Comparison of ENCODE assay signal across 14 cellular contexts in the genomic region with DNA sequence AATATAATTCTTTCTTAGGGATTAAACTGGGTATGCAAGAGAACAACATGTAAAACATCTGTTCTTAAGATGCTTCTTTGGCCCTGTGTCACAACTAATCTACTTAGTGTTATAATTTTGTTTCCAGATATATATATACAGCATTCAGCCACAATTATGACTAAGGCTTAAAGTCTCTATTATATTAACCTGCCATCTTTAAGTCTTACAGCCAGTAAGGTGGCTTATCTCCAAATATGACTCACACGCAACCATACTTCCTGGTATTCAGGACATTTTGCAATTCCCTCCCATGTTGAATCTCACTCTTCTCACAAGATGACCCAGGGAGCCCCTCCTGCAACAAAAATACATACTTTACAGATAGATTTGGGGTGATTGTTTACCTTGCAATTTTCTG. TPM values are rescaled to one million over a fixed set of nuclear protein-coding genes. Genes with fewer than 3 reads are reported as not detected.
A peak's percentile ranks its signal among the peaks of the same experiment; 100 is the strongest.
DNase-seq lines count a peak whose midpoint lies in the region; ATAC-seq and TF ChIP-seq lines count a peak whose summit lies in the region.
"Had no signal": no experiment of that assay in that cellular context is flagged by ENCODE, and none has a peak within 500 bp of the region (broad histone marks: within the 10 kb centered on the region; RNA-seq: fewer than 3 reads in every experiment).

No MANE protein-coding gene starts in this region.

- TF ChIP-seq CTCF in AG04449 (IDR thresholded peaks at IDR 0.05; ENCODE audit: insufficient read depth, low read length, missing control alignments) (no peak), HL-60 (IDR thresholded peaks at IDR 0.05; ENCODE audit: insufficient read depth, low read length) (no peak), SK-N-SH (IDR thresholded peaks at IDR 0.05) (no peak), fibroblast of lung (conservative IDR thresholded peaks at IDR 0.05 in 1 of 2, IDR thresholded peaks at IDR 0.05 in 1 of 2; ENCODE audit: low read depth in 1 of 2, low read length in 2 of 2) (no peak), body of pancreas (IDR thresholded peaks at IDR 0.05) (no peak)

- no peak overlapping the region for H3K4me3 ChIP-seq in AG04449 (ENCODE audit: low read depth, low read length)
- no peak overlapping the region for H3K4me3 ChIP-seq in HL-60 (replicated peaks; ENCODE audit: insufficient read depth, low read length)
- H3K4me3 ChIP-seq in SK-N-SH (ENCODE audit: low read depth in 2 of 2, low read length in 1 of 2) = no peak overlapping the region
- H3K4me3 ChIP-seq in fibroblast of lung (replicated peaks in 1 of 4; ENCODE audit: control extremely low read depth in 1 of 4, insufficient read depth in 1 of 4, low read depth in 3 of 4, low read length in 4 of 4) = no peak overlapping the region
- no peak overlapping the region for H3K4me3 ChIP-seq in body of pancreas
- H3K4me3 ChIP-seq: lower lobe of right lung had no signal

- H3K9me3 ChIP-seq in SK-N-SH (no peaks in the 10 kb centered on the region), fibroblast of lung (ENCODE audit: control insufficient read depth, insufficient read depth, low read depth, low read length) (no peaks in the 10 kb centered on the region), body of pancreas (no peaks in the 10 kb centered on the region)
- H3K9me3 ChIP-seq: lower lobe of right lung had no signal

- WGBS in SK-N-SH (ENCODE audit: low lambda C conversion rate) = 76% methylated on average over 1 of the region's 1 CpG
- 70 to 77% methylated on average over 1 of the region's 1 CpG for WGBS in body of pancreas, 2 donors

- intact Hi-C loops in body of pancreas (cut with DNase I) = no loop called here

- no peak for TF ChIP-seq EP300 in SK-N-SH (IDR thresholded peaks at IDR 0.05; ENCODE audit: borderline replicate concordance in 1 of 2, low read depth in 1 of 2, low read length in 1 of 2)

- H3K79me2 ChIP-seq in SK-N-SH (ENCODE audit: insufficient read depth) = no peaks in the 10 kb centered on the region
- no peaks in the 10 kb centered on the region for H3K79me2 ChIP-seq in fibroblast of lung (ENCODE audit: control insufficient read depth, insufficient read depth, low read length)
- H3K79me2 ChIP-seq: parathyroid adenoma had no signal

- DNase-seq in AG04449 (ENCODE audit: low read depth, low spot score) (peak; percentile 41), HL-60 (ENCODE audit: low read depth in 1 of 2, low spot score in 1 of 2) (peak; percentile 39 to 52), SK-N-SH (no peak), fibroblast of lung (ENCODE audit: low read depth in 2 of 2) (peak; percentile 74 to 93), body of pancreas (no peak)
- DNase-seq: activated CD4-positive, CD25-positive, alpha-beta regulatory T cell; lower lobe of right lung; NCI-H2171 treated with DMSO at 0.1 percent for 48 hours; SHP77; stimulated activated CD4-positive, alpha-beta T cell treated with anti-CD3 and anti-CD28 coated beads, Interleukin-4, amount 100 ng/mL, for 1 hour had no signal

- no peak for ATAC-seq in body of pancreas
- no peak for ATAC-seq in GM21576 (IDR thresholded peaks at IDR 0.05; ENCODE audit: unreplicated experiment)
- ATAC-seq in HG03442 (IDR thresholded peaks at IDR 0.05; ENCODE audit: unreplicated experiment) = no peak
- ATAC-seq in GM19023 (IDR thresholded peaks at IDR 0.05; ENCODE audit: unreplicated experiment) = no peak
- ATAC-seq: lower lobe of right lung had no signal

- H3K36me3 ChIP-seq in SK-N-SH (replicated peaks in 1 of 2; ENCODE audit: control insufficient read depth in 1 of 2, insufficient read depth in 2 of 2, low read length in 1 of 2) (no peaks in the 10 kb centered on the region), fibroblast of lung (ENCODE audit: control insufficient read depth, insufficient read depth, low read length) (no peaks in the 10 kb centered on the region), body of pancreas (replicated peaks in 1 of 2; ENCODE audit: insufficient read depth in 1 of 2, low read depth in 2 of 2) (no peaks in the 10 kb centered on the region)
- H3K36me3 ChIP-seq: lower lobe of right lung had no signal

- CTCF ChIA-PET in AG04449 (lab: Yijun Ruan, JAX) (interaction anchor here (0.8 to 5.7 kb wide), 4 partner anchors 9 to 1886 kb away, joined by 3 to 51 read pairs (median 6); no protein-coding TSS in a partner anchor), SK-N-SH (lab: Yijun Ruan, JAX) (interaction anchor here (0.5 to 1.4 kb wide), 3 partner anchors 16 to 58 kb away, joined by 3 to 6 read pairs (median 5); no protein-coding TSS in a partner anchor)

- H3K27me3 ChIP-seq in HL-60 (ENCODE audit: insufficient read depth, poor library complexity, severe bottlenecking) (no peaks in the 10 kb centered on the region), SK-N-SH (ENCODE audit: insufficient read depth) (no peaks in the 10 kb centered on the region), fibroblast of lung (ENCODE audit: control insufficient read depth, insufficient read depth, low read length) (no peaks in the 10 kb centered on the region), body of pancreas (no peaks in the 10 kb centered on the region)

- no peak for TF ChIP-seq POLR2A in body of pancreas (IDR thresholded peaks at IDR 0.05)

- TF ChIP-seq RAD21 in SK-N-SH (IDR thresholded peaks at IDR 0.05; ENCODE audit: low read length) = no peak

- H3K9me2 ChIP-seq in SK-N-SH = no peaks in the 10 kb centered on the region

- POLR2A ChIA-PET in AG04449 (lab: Yijun Ruan, JAX) (no interaction called here), SK-N-SH (lab: Yijun Ruan, JAX) (no interaction called here)

- H2AFZ ChIP-seq in SK-N-SH (ENCODE audit: low read depth) (peak overlapping the region; percentile 17; the same call in 1 of the 2 replicates), fibroblast of lung (ENCODE audit: low read length) (no peak overlapping the region)
- H2AFZ ChIP-seq: parathyroid adenoma had no signal

- no peaks in the 10 kb centered on the region for H3K4me1 ChIP-seq in SK-N-SH (ENCODE audit: control insufficient read depth in 1 of 2, insufficient read depth in 2 of 2, low read depth in 1 of 2, low read length in 1 of 2)
- H3K4me1 ChIP-seq in fibroblast of lung (ENCODE audit: control insufficient read depth, extremely low read depth, insufficient read depth, low read length) = peaks cover 5% of the 10 kb centered on the region
- H3K4me1 ChIP-seq in body of pancreas = no peaks in the 10 kb centered on the region
- H3K4me1 ChIP-seq: lower lobe of right lung, parathyroid adenoma had no signal

- H3K27ac ChIP-seq in HL-60 (replicated peaks) (no peak overlapping the region), SK-N-SH (ENCODE audit: low read depth in 2 of 2, low read length in 1 of 2) (no peak overlapping the region), fibroblast of lung (ENCODE audit: insufficient read depth, low read length) (no peak overlapping the region), body of pancreas (no peak overlapping the region)
- H3K27ac ChIP-seq: lower lobe of right lung, parathyroid adenoma had no signal

- H4K20me1 ChIP-seq in SK-N-SH (ENCODE audit: insufficient read depth) = no peaks in the 10 kb centered on the region
- no peaks in the 10 kb centered on the region for H4K20me1 ChIP-seq in fibroblast of lung (ENCODE audit: control insufficient read depth, extremely low read depth, insufficient read depth, low read length)

- H3K9ac ChIP-seq in SK-N-SH (no peak overlapping the region), fibroblast of lung (ENCODE audit: insufficient read depth, low read length) (no peak overlapping the region)
- H3K9ac ChIP-seq: parathyroid adenoma had no signal

- H3K4me2 ChIP-seq in SK-N-SH (no peak overlapping the region), fibroblast of lung (ENCODE audit: extremely low read depth, insufficient read depth, low read length) (peak overlapping the region; percentile 44)

- H3F3A ChIP-seq in SK-N-SH (replicated peaks; ENCODE audit: insufficient read depth) = no peaks in the 10 kb centered on the region

TF ChIP-seq in SK-N-SH, 30 proteins besides CTCF, POLR2A, EP300 and RAD21 (continues in another document):
- TF ChIP-seq MEF2A (IDR thresholded peaks at IDR 0.05; ENCODE audit: borderline replicate concordance, low read depth) = no peak
- TF ChIP-seq, protein P1, sequence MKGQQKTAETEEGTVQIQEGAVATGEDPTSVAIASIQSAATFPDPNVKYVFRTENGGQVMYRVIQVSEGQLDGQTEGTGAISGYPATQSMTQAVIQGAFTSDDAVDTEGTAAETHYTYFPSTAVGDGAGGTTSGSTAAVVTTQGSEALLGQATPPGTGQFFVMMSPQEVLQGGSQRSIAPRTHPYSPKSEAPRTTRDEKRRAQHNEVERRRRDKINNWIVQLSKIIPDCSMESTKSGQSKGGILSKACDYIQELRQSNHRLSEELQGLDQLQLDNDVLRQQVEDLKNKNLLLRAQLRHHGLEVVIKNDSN (IDR thresholded peaks at IDR 0.05; ENCODE audit: borderline replicate concordance, low read depth) = no peak
- no peak for TF ChIP-seq FOXM1 (IDR thresholded peaks at IDR 0.05; ENCODE audit: low read depth)
- no peak for TF ChIP-seq RCOR1 (IDR thresholded peaks at IDR 0.05; ENCODE audit: low read length)
- no peak for TF ChIP-seq SMC3 (IDR thresholded peaks at IDR 0.05; ENCODE audit: low read depth, low read length)
- TF ChIP-seq, protein P2, sequence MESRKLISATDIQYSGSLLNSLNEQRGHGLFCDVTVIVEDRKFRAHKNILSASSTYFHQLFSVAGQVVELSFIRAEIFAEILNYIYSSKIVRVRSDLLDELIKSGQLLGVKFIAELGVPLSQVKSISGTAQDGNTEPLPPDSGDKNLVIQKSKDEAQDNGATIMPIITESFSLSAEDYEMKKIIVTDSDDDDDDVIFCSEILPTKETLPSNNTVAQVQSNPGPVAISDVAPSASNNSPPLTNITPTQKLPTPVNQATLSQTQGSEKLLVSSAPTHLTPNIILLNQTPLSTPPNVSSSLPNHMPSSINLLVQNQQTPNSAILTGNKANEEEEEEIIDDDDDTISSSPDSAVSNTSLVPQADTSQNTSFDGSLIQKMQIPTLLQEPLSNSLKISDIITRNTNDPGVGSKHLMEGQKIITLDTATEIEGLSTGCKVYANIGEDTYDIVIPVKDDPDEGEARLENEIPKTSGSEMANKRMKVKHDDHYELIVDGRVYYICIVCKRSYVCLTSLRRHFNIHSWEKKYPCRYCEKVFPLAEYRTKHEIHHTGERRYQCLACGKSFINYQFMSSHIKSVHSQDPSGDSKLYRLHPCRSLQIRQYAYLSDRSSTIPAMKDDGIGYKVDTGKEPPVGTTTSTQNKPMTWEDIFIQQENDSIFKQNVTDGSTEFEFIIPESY (IDR thresholded peaks at IDR 0.05; ENCODE audit: borderline replicate concordance, low read depth) = no peak
- TF ChIP-seq NRF1 (IDR thresholded peaks at IDR 0.05; ENCODE audit: low read depth, low read length) = no peak
- no peak for TF ChIP-seq CHD2 (IDR thresholded peaks at IDR 0.05; ENCODE audit: low read length, partially characterized antibody)

RNA-seq across cellular contexts. Expression of a gene that starts 6.6 kb away (rescaled TPM):
- polyA plus RNA-seq in SK-N-SH (2012; rRNA removed) (0.36 and 0.55 TPM in 2 replicates), fibroblast of lung (1.1 and 4.2 TPM in 2 replicates)
- polyA plus RNA-seq in SK-N-SH (2012; cell fraction: cytosol; rRNA removed) = 0.63 and 0.86 TPM in 2 replicates
- 0.38 and 0.50 TPM in 2 replicates for polyA plus RNA-seq in SK-N-SH (2012; cell fraction: nucleus; rRNA removed)
- total RNA-seq in fibroblast of lung (1.0 and 2.3 TPM in 2 replicates), body of pancreas (under 1 TPM in 1 of 2 donors, not detected in 1; 0.78 TPM)
- polyA plus RNA-seq in fibroblast of lung (2012) = 1.5 and 2.7 TPM in 2 replicates
- polyA minus RNA-seq in fibroblast of lung (ENCODE audit: low replicate concordance) = 8.5 TPM in 1 of 2 replicates, not detected in the other

Comparison
In these comparisons a context has a peak if more than half of its experiments do, and no peak if none do; other contexts are left out.
1. DNase-seq: peak in AG04449 (single experiment), HL-60 (2 of 2) and fibroblast of lung (2 of 2); none in SK-N-SH (single experiment) and body of pancreas (0 of 4).